Comparison of ENCODE assay signal across 1 cellular context in genomic region chr4:3041192-3042142, GRCh38.
A peak's percentile ranks its signal among the peaks of the same experiment; 100 is the strongest.
TF ChIP-seq lines count a peak whose summit lies in the region.

No MANE protein-coding gene starts in this region.

TF ChIP-seq in GM12878, 131 proteins besides CTCF, POLR2A, EP300 and RAD21 (continued from another document):
- TF ChIP-seq ZBTB11 (CRISPR knock-in tag; IDR thresholded peaks at IDR 0.05) (no peak), EGR1 (IDR thresholded peaks at IDR 0.05; ENCODE audit: borderline replicate concordance in 1 of 2, low read depth in 2 of 2, low read length in 2 of 2) (no peak), IKZF1 (conservative IDR thresholded peaks at IDR 0.05) (peak; percentile 62), TBL1XR1 (IDR thresholded peaks at IDR 0.05; ENCODE audit: low read depth, low read length) (no peak), BHLHE40 (IDR thresholded peaks at IDR 0.05; ENCODE audit: borderline replicate concordance in 1 of 2, low read depth in 2 of 2, low read length in 1 of 2) (peak in 1 of 2 experiments; percentile 81; a peak in 2 of 4 replicates), TCF3 (IDR thresholded peaks at IDR 0.05; ENCODE audit: borderline replicate concordance, insufficient read depth, low read depth, low read length) (0 out of 2 replicates have a peak, but pooled peaks have one; percentile 14), NBN (IDR thresholded peaks at IDR 0.05) (peak; percentile 4; the same call in 1 of the 2 replicates), GABPA (IDR thresholded peaks at IDR 0.05; ENCODE audit: low read depth) (no peak), ZBED1 (IDR thresholded peaks at IDR 0.05; ENCODE audit: borderline replicate concordance) (no peak), SUPT20H (IDR thresholded peaks at IDR 0.05; ENCODE audit: borderline replicate concordance, control insufficient read depth, low read depth, low read length) (no peak), PAX5 (IDR thresholded peaks at IDR 0.05; ENCODE audit: borderline replicate concordance, low read depth, low read length) (no peak), NKRF (conservative IDR thresholded peaks at IDR 0.05) (no peak), CBFB (IDR thresholded peaks at IDR 0.05; ENCODE audit: low read depth) (no peak), RCOR1 (conservative IDR thresholded peaks at IDR 0.05; ENCODE audit: low read depth, low read length) (no peak), BCL3 (IDR thresholded peaks at IDR 0.05; ENCODE audit: borderline replicate concordance, insufficient read depth, low read depth, low read length, poor library complexity, severe bottlenecking) (no peak), MTA2 (IDR thresholded peaks at IDR 0.05; ENCODE audit: low read depth) (no peak), E4F1 (IDR thresholded peaks at IDR 0.05; ENCODE audit: borderline replicate concordance, partially characterized antibody) (no peak), FOXM1 (IDR thresholded peaks at IDR 0.05; ENCODE audit: low read depth, low read length) (no peak), ZSCAN29 (IDR thresholded peaks at IDR 0.05) (no peak), ZNF687 (IDR thresholded peaks at IDR 0.05) (peak; percentile 29; the same call in 1 of the 2 replicates), KAT2A (conservative IDR thresholded peaks at IDR 0.05; ENCODE audit: control insufficient read depth, low read depth, low read length) (no peak), CHD2 (IDR thresholded peaks at IDR 0.05; ENCODE audit: borderline replicate concordance, low read depth, low read length) (no peak), SPI1 (IDR thresholded peaks at IDR 0.05; ENCODE audit: borderline replicate concordance, insufficient read depth, low read depth, low read length) (0 out of 2 replicates have a peak, but pooled peaks have one; percentile 16)
